14 cellular contexts compared by ENCODE assay signal in the genomic region with DNA sequence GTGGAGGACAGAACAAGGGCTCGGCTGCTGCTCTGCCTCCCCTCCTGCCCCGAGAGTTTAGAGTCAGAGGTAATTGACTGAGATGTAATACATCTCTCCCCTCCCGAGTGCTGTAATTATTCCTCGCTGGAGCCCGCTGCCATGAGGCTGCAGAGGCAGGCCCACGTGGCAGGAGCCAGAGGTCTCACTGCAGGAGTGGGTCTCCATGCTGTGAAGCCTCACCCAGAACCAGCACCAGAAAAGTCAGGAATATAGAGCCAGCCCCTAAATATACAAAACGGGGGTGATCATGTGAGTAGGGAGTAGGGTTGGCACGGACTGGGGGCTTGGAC. TPM values are rescaled to one million over a fixed set of nuclear protein-coding genes. Genes with fewer than 3 reads are reported as not detected.
DNase-seq lines count a peak whose midpoint lies in the region; TF ChIP-seq lines count a peak whose summit lies in the region.
"Had no signal": no experiment of that assay in that cellular context is flagged by ENCODE, and none has a peak within 500 bp of the region (broad histone marks: within the 10 kb centered on the region; RNA-seq: fewer than 3 reads in every experiment).

No MANE protein-coding gene starts in this region.

- DNase-seq in DMS79 (lab: John Stamatoyannopoulos, UW): peak; percentile 18
- peak; percentile 62 for DNase-seq in NCI-H1105 (lab: John Stamatoyannopoulos, UW)
- DNase-seq in NCI-H2227 treated with DMSO at 0.1 percent for 48 hours (lab: John Stamatoyannopoulos, UW): peak; percentile 12
- DNase-seq in left kidney (ENCODE audit: low read depth, low spot score): peak; percentile 27
- DNase-seq in posterior vena cava (ENCODE audit: low spot score): no peak
- DNase-seq in H7: no peak
- DNase-seq in GM20000 (ENCODE audit: low spot score): no peak
- DNase-seq: CD8-positive, alpha-beta T cell; MG63; NCI-H345; NCI-H526 treated with DMSO at 0.1 percent for 48 hours; Right ventricle myocardium superior had no signal

- intact Hi-C loops in posterior vena cava (cut with DNase I): loop anchor here (10.0 kb wide), 2 partner anchors 78 to 118 kb away; no protein-coding TSS in a partner anchor

- no peaks in the 10 kb centered on the region for H3K36me3 ChIP-seq in H7 (replicated peaks; ENCODE audit: control insufficient read depth, insufficient read depth, low read length)
- H3K36me3 ChIP-seq: MG63 had no signal

- H3K4me3 ChIP-seq in H7 (ENCODE audit: insufficient read depth, low read depth, low read length): no peak overlapping the region
- H3K4me3 ChIP-seq: MG63 had no signal

- TF ChIP-seq CTCF in GM20000 (IDR thresholded peaks at IDR 0.05; ENCODE audit: extremely low read depth, missing control alignments): no peak

- peaks cover 9% of the 10 kb centered on the region for H3K27me3 ChIP-seq in H7 (ENCODE audit: control insufficient read depth, insufficient read depth, low read length)

RNA-seq across cellular contexts. Expression of a gene that starts 2.5 kb away (rescaled TPM):
- not detected for total RNA-seq in posterior vena cava
- total RNA-seq in H7 (2014; rRNA removed; shearing (Covaris generic)): 1.2 and 3.7 TPM in 2 replicates
- total RNA-seq: CD8-positive, alpha-beta T cell; Daoy; Right ventricle myocardium superior; T-helper 1 cell treated with Interleukin-12 subunit alpha and Interleukin-12 subunit beta and Interleukin-4 antibody, amounts not matched to agents 30 ng/mL and 1 ng/mL, for 36 hours had no signal

RNA-seq across cellular contexts. Expression of a gene that starts 29.5 kb away (rescaled TPM):
- total RNA-seq in posterior vena cava: not detected
- 0.07 TPM in 1 of 2 replicates, not detected in the other for total RNA-seq in H7 (2014; rRNA removed; shearing (Covaris generic))
- total RNA-seq: Daoy, Right ventricle myocardium superior had no signal

Comparison
In these comparisons a context has a peak if more than half of its experiments do, and no peak if none do; other contexts are left out.
1. DNase-seq: peak in DMS79 (single experiment), NCI-H1105 (single experiment), NCI-H2227 treated with DMSO at 0.1 percent for 48 hours (single experiment) and left kidney (single experiment); none in posterior vena cava (single experiment), H7 (single experiment) and GM20000 (single experiment).